18 cellular contexts compared by ENCODE assay signal in the genomic region with DNA sequence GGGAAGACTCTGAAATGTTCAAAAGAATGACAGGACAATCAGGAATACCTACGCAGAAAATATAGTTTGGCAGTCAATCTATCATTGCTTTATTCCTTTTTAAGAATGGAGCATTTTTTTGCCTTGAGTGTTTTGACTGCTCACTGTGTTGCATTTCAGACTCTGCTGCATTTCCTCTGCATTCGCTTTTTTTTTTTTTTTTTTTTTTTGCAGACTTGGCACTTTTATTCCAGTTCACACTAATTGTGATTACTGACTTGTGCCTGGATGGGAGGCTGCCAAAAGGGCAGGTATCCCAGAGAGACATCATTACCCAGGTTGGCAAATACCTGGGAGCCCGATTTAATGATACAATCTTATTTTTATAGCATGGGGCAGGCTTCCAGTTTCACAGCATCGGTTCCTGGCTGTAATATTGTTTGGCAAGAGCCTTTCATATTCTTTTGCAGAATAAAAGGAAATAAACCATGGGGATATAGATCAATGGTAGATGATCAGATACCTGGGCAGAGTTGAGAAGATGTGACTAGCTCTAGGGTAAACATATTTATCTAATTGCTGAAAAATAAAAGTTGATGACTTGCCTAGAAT.
"Had no signal": no experiment of that assay in that cellular context is flagged by ENCODE, and none has a peak within 500 bp of the region (broad histone marks: within the 10 kb centered on the region; RNA-seq: fewer than 3 reads in every experiment).

No MANE protein-coding gene starts in this region.

- H3K9me3 ChIP-seq: SJSA1 had no signal

- FAIRE-seq: RCC 7860 had no signal

- DNase-seq: KBM-7, MM.1S, NCI-H1092 treated with DMSO at 0.1 percent for 48 hours, NCI-H1436, NCI-H187, NCI-H2029, NCI-H2107, NCI-H2227 treated with DMSO at 0.1 percent for 48 hours, NCI-H524, NCI-H526 treated with DMSO at 0.1 percent for 48 hours, NCI-H774, Right ventricle myocardium superior, RPMI8226, SIG-M5, T-helper 2 cell had no signal

- H3K27ac ChIP-seq: SJSA1, SK-N-MC had no signal

- H3K27me3 ChIP-seq: SJSA1 had no signal

- H3K4me1 ChIP-seq: SJSA1 had no signal

- H3K4me3 ChIP-seq: SJSA1, SK-N-MC had no signal

- H3K36me3 ChIP-seq: SJSA1 had no signal
